ENCODE assay signal across 13 cellular contexts in the genomic region with DNA sequence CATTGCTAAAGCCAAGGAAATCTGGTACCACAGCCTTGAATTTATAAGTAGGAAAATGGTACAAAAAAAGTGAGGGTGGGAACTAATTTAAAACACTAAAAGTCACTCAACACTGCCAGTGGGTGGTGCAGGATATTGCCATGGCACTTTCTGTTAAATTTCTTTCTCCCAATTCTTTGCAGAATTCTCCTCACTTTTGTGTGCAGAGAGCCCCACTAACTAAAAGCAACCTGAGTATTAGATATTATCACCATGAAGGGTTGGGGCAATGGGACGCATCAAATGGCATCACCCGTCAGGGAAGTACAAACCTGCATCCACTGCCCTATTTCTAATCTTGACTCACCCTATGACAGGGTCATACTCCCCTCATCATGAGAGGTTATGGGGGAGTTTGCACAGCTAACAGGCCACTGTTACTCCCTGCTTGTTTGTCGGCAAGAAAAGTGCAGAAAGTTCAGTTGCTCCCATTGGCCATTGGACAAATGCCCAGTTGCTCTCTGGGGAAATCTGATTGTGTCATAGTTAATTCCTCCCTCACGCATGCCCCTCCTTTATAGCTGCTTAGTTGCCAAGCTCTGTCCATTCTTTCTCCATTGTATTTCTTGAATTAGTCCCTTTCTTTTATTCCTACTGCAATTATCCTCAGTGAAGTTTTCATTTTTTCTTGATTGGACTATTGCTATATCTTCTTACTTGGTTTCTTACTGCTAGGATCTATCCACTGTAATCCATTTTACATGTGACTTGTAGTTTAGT.
DNase-seq lines count a peak whose midpoint lies in the region; ATAC-seq, FAIRE-seq and TF ChIP-seq lines count a peak whose summit lies in the region.
"Had no signal": no experiment of that assay in that cellular context is flagged by ENCODE, and none has a peak within 500 bp of the region (broad histone marks: within the 10 kb centered on the region; RNA-seq: fewer than 3 reads in every experiment).

No MANE protein-coding gene starts in this region.

- peak; percentile 93 for FAIRE-seq in HTR-8/SVneo (lab: Jason Lieb, UNC)

- no peaks in the 10 kb centered on the region for H3K9me3 Mint-ChIP-seq in CD4-positive, alpha-beta T cell
- H3K9me3 Mint-ChIP-seq: activated B cell treated with CpG ODN at 0.5 μM for 24 hours; dendritic cell treated with granulocyte-macrophage colony-stimulating factor and Interleukin-4, amounts not matched to agents 40 ng/mL and 50 ng/mL, for 4 days; stimulated activated naive B cell treated with anti-CD40 and anti-IgM and Interleukin-4, amounts not matched to agents 10 μg/mL and 1 μg/mL and 100 μg/mL, for 72 hours had no signal

- no peak for ATAC-seq in CD4-positive, alpha-beta T cell (ENCODE audit: poor library complexity)
- no peak for ATAC-seq in GM18498 (IDR thresholded peaks at IDR 0.05; ENCODE audit: unreplicated experiment)
- ATAC-seq: stimulated activated naive B cell treated with anti-CD40 and anti-IgM and Interleukin-4, amounts not matched to agents 10 μg/mL and 1 μg/mL and 100 μg/mL, for 72 hours had no signal

- no peak for DNase-seq in HTR-8/SVneo (ENCODE audit: insufficient read length, low spot score)
- DNase-seq in brain microvascular endothelial cell: peak; percentile 94
- DNase-seq in hypothalamus (lab: John Stamatoyannopoulos, UW): peak in 32 of 51 donors; percentile 5 to 84 (median 49)
- DNase-seq in superior temporal gyrus (ENCODE audit: extremely low spot score): peak; percentile 94
- no peak for DNase-seq in GM20000 (ENCODE audit: low spot score)
- no peak for DNase-seq in CD4-positive, alpha-beta T cell
- no peak for DNase-seq in H7
- DNase-seq: activated B cell treated with CpG ODN at 0.5 μM for 24 hours; naive B cell; NCI-H1694 treated with DMSO at 0.1 percent for 48 hours; stimulated activated naive B cell treated with anti-CD40 and anti-IgM and Interleukin-4, amounts not matched to agents 10 μg/mL and 1 μg/mL and 100 μg/mL, for 72 hours had no signal

- H3K4me1 Mint-ChIP-seq in CD4-positive, alpha-beta T cell (ENCODE audit: low read depth): no peaks in the 10 kb centered on the region
- H3K4me1 Mint-ChIP-seq: activated B cell treated with CpG ODN at 0.5 μM for 24 hours; naive B cell; stimulated activated naive B cell treated with anti-CD40 and anti-IgM and Interleukin-4, amounts not matched to agents 10 μg/mL and 1 μg/mL and 100 μg/mL, for 72 hours had no signal

- POLR2A ChIA-PET in CD4-positive, alpha-beta T cell (lab: Charles Lee): no interaction called here

- no peak overlapping the region for H3K4me3 Mint-ChIP-seq in CD4-positive, alpha-beta T cell
- H3K4me3 Mint-ChIP-seq: activated B cell treated with CpG ODN at 0.5 μM for 24 hours; dendritic cell treated with granulocyte-macrophage colony-stimulating factor and Interleukin-4, amounts not matched to agents 40 ng/mL and 50 ng/mL, for 4 days; naive B cell; stimulated activated naive B cell treated with anti-CD40 and anti-IgM and Interleukin-4, amounts not matched to agents 10 μg/mL and 1 μg/mL and 100 μg/mL, for 72 hours had no signal

- no peak for TF ChIP-seq CTCF in brain microvascular endothelial cell (IDR thresholded peaks at IDR 0.05; ENCODE audit: low read depth, low read length, missing control alignments)
- no peak for TF ChIP-seq CTCF in GM20000 (IDR thresholded peaks at IDR 0.05; ENCODE audit: extremely low read depth, missing control alignments)
- TF ChIP-seq CTCF in CD4-positive, alpha-beta T cell (IDR thresholded peaks at IDR 0.05): no peak

- H3K27me3 Mint-ChIP-seq in CD4-positive, alpha-beta T cell: peaks cover 41% of the 10 kb centered on the region

- H3K36me3 ChIP-seq in brain microvascular endothelial cell (replicated peaks) (no peaks in the 10 kb centered on the region), H7 (replicated peaks; ENCODE audit: control insufficient read depth, insufficient read depth, low read length) (no peaks in the 10 kb centered on the region)

- H3K4me3 ChIP-seq in brain microvascular endothelial cell (ENCODE audit: low read depth, low read length) (no peak overlapping the region), H7 (ENCODE audit: insufficient read depth, low read depth, low read length) (no peak overlapping the region)

- H3K27ac ChIP-seq in brain microvascular endothelial cell: peak overlapping the region; percentile 84
- no peak overlapping the region for H3K27ac ChIP-seq in CD4-positive, alpha-beta T cell (ENCODE audit: low read depth, low read length)

- H3K27me3 ChIP-seq in brain microvascular endothelial cell (replicated peaks): no peaks in the 10 kb centered on the region
- no peaks in the 10 kb centered on the region for H3K27me3 ChIP-seq in CD4-positive, alpha-beta T cell (ENCODE audit: control insufficient read depth, insufficient read depth, low read length)
- H3K27me3 ChIP-seq in H7 (ENCODE audit: control insufficient read depth, insufficient read depth, low read length): no peaks in the 10 kb centered on the region

- in situ Hi-C loops in brain microvascular endothelial cell (cut with HindIII; ENCODE audit: low pct_ligation_motif_present, low sequenced_read_pairs): no loop called here

- intact Hi-C loops in CD4-positive, alpha-beta T cell (cut with DNase I, micrococcal nuclease): no loop called here

- no peaks in the 10 kb centered on the region for H3K36me3 Mint-ChIP-seq in CD4-positive, alpha-beta T cell (ENCODE audit: low read depth)
- H3K36me3 Mint-ChIP-seq: naive B cell; stimulated activated naive B cell treated with anti-CD40 and anti-IgM and Interleukin-4, amounts not matched to agents 10 μg/mL and 1 μg/mL and 100 μg/mL, for 72 hours had no signal

- no peak overlapping the region for H3K27ac Mint-ChIP-seq in CD4-positive, alpha-beta T cell
- H3K27ac Mint-ChIP-seq: activated B cell treated with CpG ODN at 0.5 μM for 24 hours; dendritic cell treated with granulocyte-macrophage colony-stimulating factor and Interleukin-4, amounts not matched to agents 40 ng/mL and 50 ng/mL, for 4 days; naive B cell; stimulated activated naive B cell treated with anti-CD40 and anti-IgM and Interleukin-4, amounts not matched to agents 10 μg/mL and 1 μg/mL and 100 μg/mL, for 72 hours had no signal

- H3K9me3 ChIP-seq in CD4-positive, alpha-beta T cell (ENCODE audit: control insufficient read depth, low read length): no peaks in the 10 kb centered on the region

- CTCF ChIA-PET in CD4-positive, alpha-beta T cell (lab: Charles Lee): no interaction called here

Comparison
In these comparisons a context has a peak if more than half of its experiments do, and no peak if none do; other contexts are left out.
1. DNase-seq: peak in brain microvascular endothelial cell (single experiment), hypothalamus (32 of 51) and superior temporal gyrus (single experiment); none in HTR-8/SVneo (single experiment), GM20000 (single experiment), CD4-positive, alpha-beta T cell (0 of 10) and H7 (single experiment).